In the genomic region with DNA sequence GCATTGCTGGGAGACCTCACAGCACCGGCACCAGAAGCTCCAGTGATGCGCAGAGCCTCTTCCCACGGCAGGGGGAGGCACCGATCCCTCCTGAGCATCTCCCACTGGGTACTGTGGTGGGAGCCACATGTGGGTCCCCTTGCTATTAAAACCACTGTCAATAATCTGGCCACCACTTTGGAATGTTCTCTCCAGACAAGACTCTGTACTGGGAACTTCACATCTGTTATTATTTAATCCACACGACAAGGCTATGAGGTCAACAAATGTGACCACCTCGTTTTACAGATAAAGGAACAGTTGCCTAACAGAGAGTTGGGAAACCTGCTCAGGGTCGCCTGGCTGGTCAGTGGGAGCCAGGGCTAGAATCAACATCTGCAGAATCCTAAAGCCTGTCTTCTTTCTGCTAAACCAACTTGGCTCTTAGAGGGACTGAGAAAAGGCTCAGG, we compare ENCODE assay signal across 1 cellular context.
TF ChIP-seq lines count a peak whose summit lies in the region.

No MANE protein-coding gene starts in this region.

TF ChIP-seq in HepG2, 621 proteins besides CTCF, POLR2A, EP300 and RAD21 (continued from another document and continues in another):
- TF ChIP-seq, protein P1, sequence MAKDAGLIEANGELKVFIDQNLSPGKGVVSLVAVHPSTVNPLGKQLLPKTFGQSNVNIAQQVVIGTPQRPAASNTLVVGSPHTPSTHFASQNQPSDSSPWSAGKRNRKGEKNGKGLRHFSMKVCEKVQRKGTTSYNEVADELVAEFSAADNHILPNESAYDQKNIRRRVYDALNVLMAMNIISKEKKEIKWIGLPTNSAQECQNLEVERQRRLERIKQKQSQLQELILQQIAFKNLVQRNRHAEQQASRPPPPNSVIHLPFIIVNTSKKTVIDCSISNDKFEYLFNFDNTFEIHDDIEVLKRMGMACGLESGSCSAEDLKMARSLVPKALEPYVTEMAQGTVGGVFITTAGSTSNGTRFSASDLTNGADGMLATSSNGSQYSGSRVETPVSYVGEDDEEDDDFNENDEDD (CRISPR knock-in tag; IDR thresholded peaks at IDR 0.05; ENCODE audit: borderline replicate concordance), result no peak
- no peak; the same call in 1 of the 2 replicates for TF ChIP-seq NFKBIZ (CRISPR knock-in tag; IDR thresholded peaks at IDR 0.05)
- TF ChIP-seq RBAK (CRISPR knock-in tag; IDR thresholded peaks at IDR 0.05), result no peak
- TF ChIP-seq, protein P2, sequence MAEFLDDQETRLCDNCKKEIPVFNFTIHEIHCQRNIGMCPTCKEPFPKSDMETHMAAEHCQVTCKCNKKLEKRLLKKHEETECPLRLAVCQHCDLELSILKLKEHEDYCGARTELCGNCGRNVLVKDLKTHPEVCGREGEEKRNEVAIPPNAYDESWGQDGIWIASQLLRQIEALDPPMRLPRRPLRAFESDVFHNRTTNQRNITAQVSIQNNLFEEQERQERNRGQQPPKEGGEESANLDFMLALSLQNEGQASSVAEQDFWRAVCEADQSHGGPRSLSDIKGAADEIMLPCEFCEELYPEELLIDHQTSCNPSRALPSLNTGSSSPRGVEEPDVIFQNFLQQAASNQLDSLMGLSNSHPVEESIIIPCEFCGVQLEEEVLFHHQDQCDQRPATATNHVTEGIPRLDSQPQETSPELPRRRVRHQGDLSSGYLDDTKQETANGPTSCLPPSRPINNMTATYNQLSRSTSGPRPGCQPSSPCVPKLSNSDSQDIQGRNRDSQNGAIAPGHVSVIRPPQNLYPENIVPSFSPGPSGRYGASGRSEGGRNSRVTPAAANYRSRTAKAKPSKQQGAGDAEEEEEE (CRISPR knock-in tag; IDR thresholded peaks at IDR 0.05; ENCODE audit: borderline replicate concordance), result no peak
- TF ChIP-seq NCOA1 (CRISPR knock-in tag; IDR thresholded peaks at IDR 0.05), result no peak
- TF ChIP-seq, protein P3, sequence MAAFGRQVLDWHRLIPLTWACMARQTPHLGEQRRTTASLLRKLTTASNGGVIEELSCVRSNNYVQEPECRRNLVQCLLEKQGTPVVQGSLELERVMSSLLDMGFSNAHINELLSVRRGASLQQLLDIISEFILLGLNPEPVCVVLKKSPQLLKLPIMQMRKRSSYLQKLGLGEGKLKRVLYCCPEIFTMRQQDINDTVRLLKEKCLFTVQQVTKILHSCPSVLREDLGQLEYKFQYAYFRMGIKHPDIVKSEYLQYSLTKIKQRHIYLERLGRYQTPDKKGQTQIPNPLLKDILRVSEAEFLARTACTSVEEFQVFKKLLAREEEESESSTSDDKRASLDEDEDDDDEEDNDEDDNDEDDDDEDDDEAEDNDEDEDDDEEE (CRISPR knock-in tag; IDR thresholded peaks at IDR 0.05), result no peak
- TF ChIP-seq FOXK2 (IDR thresholded peaks at IDR 0.05), result no peak
- TF ChIP-seq ZNF557 (CRISPR knock-in tag; IDR thresholded peaks at IDR 0.05), result no peak
- TF ChIP-seq HOXA3 (CRISPR knock-in tag; IDR thresholded peaks at IDR 0.05), result peak; percentile 35; the same call in 1 of the 2 replicates
- no peak for TF ChIP-seq ZNF589 (CRISPR knock-in tag; conservative IDR thresholded peaks at IDR 0.05)
- TF ChIP-seq, protein P4, sequence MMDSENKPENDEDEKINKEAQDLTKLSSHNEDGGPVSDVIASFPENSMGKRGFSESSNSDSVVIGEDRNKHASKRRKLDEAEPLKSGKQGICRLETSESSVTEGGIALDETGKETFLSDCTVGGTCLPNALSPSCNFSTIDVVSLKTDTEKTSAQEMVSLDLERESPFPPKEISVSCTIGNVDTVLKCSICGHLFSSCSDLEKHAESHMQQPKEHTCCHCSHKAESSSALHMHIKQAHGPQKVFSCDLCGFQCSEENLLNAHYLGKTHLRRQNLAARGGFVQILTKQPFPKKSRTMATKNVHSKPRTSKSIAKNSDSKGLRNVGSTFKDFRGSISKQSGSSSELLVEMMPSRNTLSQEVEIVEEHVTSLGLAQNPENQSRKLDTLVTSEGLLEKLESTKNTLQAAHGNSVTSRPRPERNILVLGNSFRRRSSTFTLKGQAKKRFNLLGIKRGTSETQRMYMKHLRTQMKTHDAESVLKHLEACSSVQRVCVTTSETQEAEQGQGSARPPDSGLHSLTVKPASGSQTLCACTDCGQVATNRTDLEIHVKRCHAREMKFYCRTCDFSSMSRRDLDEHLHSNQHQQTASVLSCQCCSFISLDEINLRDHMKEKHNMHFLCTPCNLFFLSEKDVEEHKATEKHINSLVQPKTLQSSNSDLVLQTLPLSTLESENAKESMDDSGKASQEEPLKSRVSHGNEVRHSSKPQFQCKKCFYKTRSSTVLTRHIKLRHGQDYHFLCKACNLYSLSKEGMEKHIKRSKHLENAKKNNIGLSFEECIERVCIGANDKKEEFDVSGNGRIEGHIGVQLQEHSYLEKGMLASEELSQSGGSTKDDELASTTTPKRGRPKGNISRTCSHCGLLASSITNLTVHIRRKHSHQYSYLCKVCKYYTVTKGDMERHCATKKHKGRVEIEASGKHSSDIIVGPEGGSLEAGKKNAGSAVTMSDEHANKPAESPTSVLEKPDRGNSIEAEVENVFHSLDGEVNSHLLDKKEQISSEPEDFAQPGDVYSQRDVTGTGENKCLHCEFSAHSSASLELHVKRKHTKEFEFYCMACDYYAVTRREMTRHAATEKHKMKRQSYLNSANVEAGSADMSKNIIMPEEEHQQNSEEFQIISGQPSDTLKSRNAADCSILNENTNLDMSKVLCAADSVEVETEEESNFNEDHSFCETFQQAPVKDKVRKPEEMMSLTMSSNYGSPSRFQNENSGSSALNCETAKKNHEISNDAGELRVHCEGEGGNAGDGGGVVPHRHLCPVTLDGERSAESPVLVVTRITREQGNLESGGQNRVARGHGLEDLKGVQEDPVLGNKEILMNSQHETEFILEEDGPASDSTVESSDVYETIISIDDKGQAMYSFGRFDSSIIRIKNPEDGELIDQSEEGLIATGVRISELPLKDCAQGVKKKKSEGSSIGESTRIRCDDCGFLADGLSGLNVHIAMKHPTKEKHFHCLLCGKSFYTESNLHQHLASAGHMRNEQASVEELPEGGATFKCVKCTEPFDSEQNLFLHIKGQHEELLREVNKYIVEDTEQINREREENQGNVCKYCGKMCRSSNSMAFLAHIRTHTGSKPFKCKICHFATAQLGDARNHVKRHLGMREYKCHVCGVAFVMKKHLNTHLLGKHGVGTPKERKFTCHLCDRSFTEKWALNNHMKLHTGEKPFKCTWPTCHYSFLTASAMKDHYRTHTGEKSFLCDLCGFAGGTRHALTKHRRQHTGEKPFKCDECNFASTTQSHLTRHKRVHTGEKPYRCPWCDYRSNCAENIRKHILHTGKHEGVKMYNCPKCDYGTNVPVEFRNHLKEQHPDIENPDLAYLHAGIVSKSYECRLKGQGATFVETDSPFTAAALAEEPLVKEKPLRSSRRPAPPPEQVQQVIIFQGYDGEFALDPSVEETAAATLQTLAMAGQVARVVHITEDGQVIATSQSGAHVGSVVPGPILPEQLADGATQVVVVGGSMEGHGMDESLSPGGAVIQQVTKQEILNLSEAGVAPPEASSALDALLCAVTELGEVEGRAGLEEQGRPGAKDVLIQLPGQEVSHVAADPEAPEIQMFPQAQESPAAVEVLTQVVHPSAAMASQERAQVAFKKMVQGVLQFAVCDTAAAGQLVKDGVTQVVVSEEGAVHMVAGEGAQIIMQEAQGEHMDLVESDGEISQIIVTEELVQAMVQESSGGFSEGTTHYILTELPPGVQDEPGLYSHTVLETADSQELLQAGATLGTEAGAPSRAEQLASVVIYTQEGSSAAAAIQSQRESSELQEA (CRISPR knock-in tag; IDR thresholded peaks at IDR 0.05; ENCODE audit: not compliant biosample characterization), result no peak
- no peak for TF ChIP-seq TBX2 (CRISPR knock-in tag; IDR thresholded peaks at IDR 0.05; ENCODE audit: borderline replicate concordance)
- TF ChIP-seq, protein P5, sequence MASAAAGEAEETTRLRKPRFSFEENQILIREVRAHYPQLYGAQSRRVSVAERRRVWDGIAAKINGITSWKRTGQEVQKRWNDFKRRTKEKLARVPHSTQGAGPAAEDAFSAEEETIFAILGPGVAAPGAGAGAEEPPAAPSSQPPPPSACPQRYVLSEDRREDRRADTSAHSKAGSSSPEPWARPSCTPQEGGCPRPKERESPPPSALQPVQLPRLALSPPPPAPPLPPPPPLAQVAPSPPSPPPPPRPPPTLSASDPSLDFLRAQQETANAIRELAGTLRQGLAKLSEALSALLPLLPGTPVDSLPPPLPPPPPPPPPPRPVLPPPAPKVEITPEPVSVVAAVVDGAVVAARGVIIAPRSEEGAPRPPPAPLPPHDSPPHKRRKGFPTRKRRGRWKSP (CRISPR knock-in tag; IDR thresholded peaks at IDR 0.05), result no peak
- TF ChIP-seq ZNF138 (CRISPR knock-in tag; IDR thresholded peaks at IDR 0.05; ENCODE audit: low read depth), result no peak
- TF ChIP-seq JUN (CRISPR knock-in tag; IDR thresholded peaks at IDR 0.05), result no peak
- TF ChIP-seq, protein P6, sequence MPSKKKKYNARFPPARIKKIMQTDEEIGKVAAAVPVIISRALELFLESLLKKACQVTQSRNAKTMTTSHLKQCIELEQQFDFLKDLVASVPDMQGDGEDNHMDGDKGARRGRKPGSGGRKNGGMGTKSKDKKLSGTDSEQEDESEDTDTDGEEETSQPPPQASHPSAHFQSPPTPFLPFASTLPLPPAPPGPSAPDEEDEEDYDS (CRISPR knock-in tag; IDR thresholded peaks at IDR 0.05), result no peak
- TF ChIP-seq EED (CRISPR knock-in tag; IDR thresholded peaks at IDR 0.05), result no peak
- TF ChIP-seq, protein P7, sequence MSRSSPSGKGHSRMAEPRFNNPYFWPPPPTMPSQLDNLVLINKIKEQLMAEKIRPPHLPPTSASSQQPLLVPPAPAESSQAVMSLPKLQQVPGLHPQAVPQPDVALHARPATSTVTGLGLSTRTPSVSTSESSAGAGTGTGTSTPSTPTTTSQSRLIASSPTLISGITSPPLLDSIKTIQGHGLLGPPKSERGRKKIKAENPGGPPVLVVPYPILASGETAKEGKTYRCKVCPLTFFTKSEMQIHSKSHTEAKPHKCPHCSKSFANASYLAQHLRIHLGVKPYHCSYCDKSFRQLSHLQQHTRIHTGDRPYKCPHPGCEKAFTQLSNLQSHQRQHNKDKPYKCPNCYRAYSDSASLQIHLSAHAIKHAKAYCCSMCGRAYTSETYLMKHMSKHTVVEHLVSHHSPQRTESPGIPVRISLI (CRISPR knock-in tag; IDR thresholded peaks at IDR 0.05; ENCODE audit: borderline replicate concordance), result no peak
- 0 out of 2 replicates have a peak, but pooled peaks have one; percentile 33 for TF ChIP-seq NR2C2 (CRISPR knock-in tag; IDR thresholded peaks at IDR 0.05; ENCODE audit: borderline replicate concordance)
- TF ChIP-seq ZNF10 (CRISPR knock-in tag; IDR thresholded peaks at IDR 0.05; ENCODE audit: borderline replicate concordance, low read depth), result no peak
- TF ChIP-seq, protein P8, sequence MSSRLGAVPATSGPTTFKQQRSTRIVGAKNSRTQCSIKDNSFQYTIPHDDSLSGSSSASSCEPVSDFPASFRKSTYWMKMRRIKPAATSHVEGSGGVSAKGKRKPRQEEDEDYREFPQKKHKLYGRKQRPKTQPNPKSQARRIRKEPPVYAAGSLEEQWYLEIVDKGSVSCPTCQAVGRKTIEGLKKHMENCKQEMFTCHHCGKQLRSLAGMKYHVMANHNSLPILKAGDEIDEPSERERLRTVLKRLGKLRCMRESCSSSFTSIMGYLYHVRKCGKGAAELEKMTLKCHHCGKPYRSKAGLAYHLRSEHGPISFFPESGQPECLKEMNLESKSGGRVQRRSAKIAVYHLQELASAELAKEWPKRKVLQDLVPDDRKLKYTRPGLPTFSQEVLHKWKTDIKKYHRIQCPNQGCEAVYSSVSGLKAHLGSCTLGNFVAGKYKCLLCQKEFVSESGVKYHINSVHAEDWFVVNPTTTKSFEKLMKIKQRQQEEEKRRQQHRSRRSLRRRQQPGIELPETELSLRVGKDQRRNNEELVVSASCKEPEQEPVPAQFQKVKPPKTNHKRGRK (CRISPR knock-in tag; IDR thresholded peaks at IDR 0.05), result no peak
- TF ChIP-seq, protein P9, sequence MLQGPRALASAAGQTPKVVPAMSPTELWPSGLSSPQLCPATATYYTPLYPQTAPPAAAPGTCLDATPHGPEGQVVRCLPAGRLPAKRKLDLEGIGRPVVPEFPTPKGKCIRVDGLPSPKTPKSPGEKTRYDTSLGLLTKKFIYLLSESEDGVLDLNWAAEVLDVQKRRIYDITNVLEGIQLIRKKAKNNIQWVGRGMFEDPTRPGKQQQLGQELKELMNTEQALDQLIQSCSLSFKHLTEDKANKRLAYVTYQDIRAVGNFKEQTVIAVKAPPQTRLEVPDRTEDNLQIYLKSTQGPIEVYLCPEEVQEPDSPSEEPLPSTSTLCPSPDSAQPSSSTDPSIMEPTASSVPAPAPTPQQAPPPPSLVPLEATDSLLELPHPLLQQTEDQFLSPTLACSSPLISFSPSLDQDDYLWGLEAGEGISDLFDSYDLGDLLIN (CRISPR knock-in tag; IDR thresholded peaks at IDR 0.05; ENCODE audit: borderline replicate concordance), result no peak
- TF ChIP-seq HNRNPUL1 (IDR thresholded peaks at IDR 0.05; ENCODE audit: low read depth, low read length), result no peak
- TF ChIP-seq ERF (CRISPR knock-in tag; IDR thresholded peaks at IDR 0.05), result peak; percentile 29; the same call in 1 of the 2 replicates
- TF ChIP-seq RORA (CRISPR knock-in tag; IDR thresholded peaks at IDR 0.05), result no peak
- no peak for TF ChIP-seq MEF2D (CRISPR knock-in tag; IDR thresholded peaks at IDR 0.05)
- TF ChIP-seq, protein P10, sequence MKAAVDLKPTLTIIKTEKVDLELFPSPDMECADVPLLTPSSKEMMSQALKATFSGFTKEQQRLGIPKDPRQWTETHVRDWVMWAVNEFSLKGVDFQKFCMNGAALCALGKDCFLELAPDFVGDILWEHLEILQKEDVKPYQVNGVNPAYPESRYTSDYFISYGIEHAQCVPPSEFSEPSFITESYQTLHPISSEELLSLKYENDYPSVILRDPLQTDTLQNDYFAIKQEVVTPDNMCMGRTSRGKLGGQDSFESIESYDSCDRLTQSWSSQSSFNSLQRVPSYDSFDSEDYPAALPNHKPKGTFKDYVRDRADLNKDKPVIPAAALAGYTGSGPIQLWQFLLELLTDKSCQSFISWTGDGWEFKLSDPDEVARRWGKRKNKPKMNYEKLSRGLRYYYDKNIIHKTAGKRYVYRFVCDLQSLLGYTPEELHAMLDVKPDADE (CRISPR knock-in tag; IDR thresholded peaks at IDR 0.05), result no peak
- TF ChIP-seq EZH2 (conservative IDR thresholded peaks at IDR 0.05; ENCODE audit: low read depth, low read length), result no peak
- peak; percentile 55; the same call in 1 of the 2 replicates for TF ChIP-seq NCOA2 (CRISPR knock-in tag; IDR thresholded peaks at IDR 0.05)
- 0 out of 2 replicates have a peak, but pooled peaks have one; percentile 26 for TF ChIP-seq HMG20A (CRISPR knock-in tag; IDR thresholded peaks at IDR 0.05; ENCODE audit: borderline replicate concordance)
- no peak for TF ChIP-seq MYNN (CRISPR knock-in tag; IDR thresholded peaks at IDR 0.05; ENCODE audit: low read depth)
